1 cellular context compared by ENCODE assay signal in genomic region chr17:79657861-79658810, GRCh38.
A peak's percentile ranks its signal among the peaks of the same experiment; 100 is the strongest.
TF ChIP-seq lines count a peak whose summit lies in the region.

No MANE protein-coding gene starts in this region.

TF ChIP-seq in HepG2, 621 proteins besides CTCF, POLR2A, EP300 and RAD21:
- TF ChIP-seq TARDBP (CRISPR knock-in tag; IDR thresholded peaks at IDR 0.05) (no peak), HNRNPK (IDR thresholded peaks at IDR 0.05; ENCODE audit: low read depth, low read length, poor library complexity, severe bottlenecking) (peak; percentile 64), MXD3 (CRISPR knock-in tag; IDR thresholded peaks at IDR 0.05) (no peak), PCBP2 (optimal IDR thresholded peaks at IDR 0.05; ENCODE audit: low read depth, low read length, poor library complexity, severe bottlenecking) (peak; percentile 56), ZNF264 (CRISPR knock-in tag; IDR thresholded peaks at IDR 0.05) (no peak), ZNF367 (CRISPR knock-in tag; IDR thresholded peaks at IDR 0.05; ENCODE audit: borderline replicate concordance) (no peak)
